ENCODE assay signal across 1 cellular context in the genomic region with DNA sequence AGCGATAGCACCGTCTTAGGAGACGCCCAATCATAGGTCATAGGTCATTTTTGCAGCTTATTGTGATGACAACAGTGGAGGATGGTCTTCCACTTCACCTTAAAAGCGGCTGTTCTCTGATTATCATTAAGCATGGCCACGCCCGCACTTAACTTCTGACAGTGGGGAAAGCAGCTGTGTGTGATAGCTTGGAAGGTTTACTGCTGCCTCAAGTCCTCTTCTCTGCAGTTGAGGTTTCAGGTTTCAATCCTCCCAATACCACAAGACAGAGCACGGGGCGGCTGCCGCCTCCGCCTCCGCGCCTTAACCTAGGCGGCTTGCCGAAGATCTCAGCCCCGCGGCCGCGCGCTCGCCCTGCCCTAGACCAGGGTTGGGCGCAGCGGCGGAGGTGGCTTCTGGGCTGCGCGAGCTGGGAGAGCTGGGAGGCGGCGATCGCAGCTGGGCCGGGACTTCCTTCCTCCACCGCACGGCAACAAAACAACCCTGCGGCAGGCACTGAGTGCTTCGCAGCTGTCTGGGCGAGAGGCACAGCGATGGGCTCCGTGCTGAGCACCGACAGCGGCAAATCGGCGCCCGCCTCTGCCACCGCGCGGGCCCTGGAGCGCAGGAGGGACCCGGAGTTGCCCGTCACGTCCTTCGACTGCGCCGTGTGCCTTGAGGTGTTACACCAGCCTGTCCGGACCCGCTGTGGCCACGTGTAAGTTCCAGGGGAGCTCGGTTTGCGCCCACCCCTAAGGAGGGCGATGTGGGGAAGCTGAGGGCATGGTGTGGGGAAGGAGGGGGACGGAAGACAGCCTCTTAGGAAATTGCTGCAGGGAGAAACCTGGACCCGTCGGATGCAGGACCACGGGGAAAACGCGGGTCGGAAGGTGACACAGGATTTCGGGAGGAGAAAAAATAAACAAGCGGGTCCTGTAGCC.
TF ChIP-seq lines count a peak whose summit lies in the region.

Gene RNF125, plus strand, starts transcription at position 495 of the 920 bp plus-strand sequence. Its CDS starts 39 bp downstream, at position 534.

TF ChIP-seq in HepG2, 621 proteins besides CTCF, POLR2A, EP300 and RAD21 (continued from another document):
- TF ChIP-seq ZNF407 (CRISPR knock-in tag; IDR thresholded peaks at IDR 0.05; ENCODE audit: not compliant biosample characterization) (peak; percentile 26), JUN (CRISPR knock-in tag; IDR thresholded peaks at IDR 0.05) (no peak), IRF1 (CRISPR knock-in tag; IDR thresholded peaks at IDR 0.05; ENCODE audit: low read depth) (0 out of 2 replicates have a peak, but pooled peaks have one; percentile 77), SMYD3 (CRISPR knock-in tag; IDR thresholded peaks at IDR 0.05) (no peak), EHMT2 (IDR thresholded peaks at IDR 0.05; ENCODE audit: borderline replicate concordance, low read depth, low read length) (no peak), ZNF777 (CRISPR knock-in tag; IDR thresholded peaks at IDR 0.05) (peak; percentile 95), CBFB (CRISPR knock-in tag; IDR thresholded peaks at IDR 0.05) (no peak), ATAD3A (CRISPR knock-in tag; IDR thresholded peaks at IDR 0.05) (no peak), ZNF749 (CRISPR knock-in tag; IDR thresholded peaks at IDR 0.05; ENCODE audit: borderline replicate concordance) (no peak), NFATC3 (CRISPR knock-in tag; IDR thresholded peaks at IDR 0.05) (0 out of 2 replicates have a peak, but pooled peaks have one; percentile 34), IKZF5 (CRISPR knock-in tag; IDR thresholded peaks at IDR 0.05) (peak; percentile 53; the same call in 1 of the 2 replicates), TSC22D2 (CRISPR knock-in tag; IDR thresholded peaks at IDR 0.05; ENCODE audit: borderline replicate concordance) (no peak)
- TF ChIP-seq, protein P1, sequence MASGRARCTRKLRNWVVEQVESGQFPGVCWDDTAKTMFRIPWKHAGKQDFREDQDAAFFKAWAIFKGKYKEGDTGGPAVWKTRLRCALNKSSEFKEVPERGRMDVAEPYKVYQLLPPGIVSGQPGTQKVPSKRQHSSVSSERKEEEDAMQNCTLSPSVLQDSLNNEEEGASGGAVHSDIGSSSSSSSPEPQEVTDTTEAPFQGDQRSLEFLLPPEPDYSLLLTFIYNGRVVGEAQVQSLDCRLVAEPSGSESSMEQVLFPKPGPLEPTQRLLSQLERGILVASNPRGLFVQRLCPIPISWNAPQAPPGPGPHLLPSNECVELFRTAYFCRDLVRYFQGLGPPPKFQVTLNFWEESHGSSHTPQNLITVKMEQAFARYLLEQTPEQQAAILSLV (CRISPR knock-in tag; IDR thresholded peaks at IDR 0.05; ENCODE audit: borderline replicate concordance) = no peak
- TF ChIP-seq, protein P2, sequence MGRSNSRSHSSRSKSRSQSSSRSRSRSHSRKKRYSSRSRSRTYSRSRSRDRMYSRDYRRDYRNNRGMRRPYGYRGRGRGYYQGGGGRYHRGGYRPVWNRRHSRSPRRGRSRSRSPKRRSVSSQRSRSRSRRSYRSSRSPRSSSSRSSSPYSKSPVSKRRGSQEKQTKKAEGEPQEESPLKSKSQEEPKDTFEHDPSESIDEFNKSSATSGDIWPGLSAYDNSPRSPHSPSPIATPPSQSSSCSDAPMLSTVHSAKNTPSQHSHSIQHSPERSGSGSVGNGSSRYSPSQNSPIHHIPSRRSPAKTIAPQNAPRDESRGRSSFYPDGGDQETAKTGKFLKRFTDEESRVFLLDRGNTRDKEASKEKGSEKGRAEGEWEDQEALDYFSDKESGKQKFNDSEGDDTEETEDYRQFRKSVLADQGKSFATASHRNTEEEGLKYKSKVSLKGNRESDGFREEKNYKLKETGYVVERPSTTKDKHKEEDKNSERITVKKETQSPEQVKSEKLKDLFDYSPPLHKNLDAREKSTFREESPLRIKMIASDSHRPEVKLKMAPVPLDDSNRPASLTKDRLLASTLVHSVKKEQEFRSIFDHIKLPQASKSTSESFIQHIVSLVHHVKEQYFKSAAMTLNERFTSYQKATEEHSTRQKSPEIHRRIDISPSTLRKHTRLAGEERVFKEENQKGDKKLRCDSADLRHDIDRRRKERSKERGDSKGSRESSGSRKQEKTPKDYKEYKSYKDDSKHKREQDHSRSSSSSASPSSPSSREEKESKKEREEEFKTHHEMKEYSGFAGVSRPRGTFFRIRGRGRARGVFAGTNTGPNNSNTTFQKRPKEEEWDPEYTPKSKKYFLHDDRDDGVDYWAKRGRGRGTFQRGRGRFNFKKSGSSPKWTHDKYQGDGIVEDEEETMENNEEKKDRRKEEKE (IDR thresholded peaks at IDR 0.05) = no peak
- TF ChIP-seq, protein P3, sequence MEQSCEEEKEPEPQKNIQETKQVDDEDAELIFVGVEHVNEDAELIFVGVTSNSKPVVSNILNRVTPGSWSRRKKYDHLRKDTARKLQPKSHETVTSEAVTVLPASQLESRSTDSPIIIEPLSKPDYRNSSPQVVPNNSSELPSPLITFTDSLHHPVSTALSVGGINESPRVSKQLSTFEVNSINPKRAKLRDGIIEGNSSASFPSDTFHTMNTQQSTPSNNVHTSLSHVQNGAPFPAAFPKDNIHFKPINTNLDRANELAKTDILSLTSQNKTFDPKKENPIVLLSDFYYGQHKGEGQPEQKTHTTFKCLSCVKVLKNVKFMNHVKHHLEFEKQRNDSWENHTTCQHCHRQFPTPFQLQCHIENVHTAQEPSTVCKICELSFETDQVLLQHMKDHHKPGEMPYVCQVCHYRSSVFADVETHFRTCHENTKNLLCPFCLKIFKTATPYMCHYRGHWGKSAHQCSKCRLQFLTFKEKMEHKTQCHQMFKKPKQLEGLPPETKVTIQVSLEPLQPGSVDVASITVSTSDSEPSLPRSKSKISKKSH (CRISPR knock-in tag; IDR thresholded peaks at IDR 0.05; ENCODE audit: borderline replicate concordance) = peak; percentile 36; the same call in 1 of the 2 replicates
